Comparison of ENCODE assay signal across 8 cellular contexts in genomic region chr17:32079747-32080146, GRCh38.
DNase-seq lines count a peak whose midpoint lies in the region; TF ChIP-seq lines count a peak whose summit lies in the region.
"Not testable (repeated sequence)": the region's sequence is repeated elsewhere in the genome, so short reads cannot be mapped to it uniquely, and the experiment has no call there.

No MANE protein-coding gene starts in this region.

- H3K36me3 ChIP-seq in thyroid gland, result not testable (repeated sequence)

- not testable (repeated sequence) for TF ChIP-seq POLR2A in thyroid gland (IDR thresholded peaks at IDR 0.05)

- H3K27me3 Mint-ChIP-seq in T-helper 1 cell treated with Interleukin-12 subunit alpha and Interleukin-12 subunit beta and Interleukin-4 antibody, amounts not matched to agents 30 μg/mL and 1 μg/mL, for 36 hours (ENCODE audit: low read depth), result not testable (repeated sequence)

- peak; percentile 26 for DNase-seq in GM03348 (ENCODE audit: low spot score)
- peak; percentile 39 for DNase-seq in HCEC 1CT
- peak; percentile 84 for DNase-seq in MV-4-11 (lab: John Stamatoyannopoulos, UW)
- DNase-seq in activated effector memory CD4-positive, alpha-beta T cell treated with anti-CD3 and anti-CD28 coated beads, Interleukin-2, amount 50 U/mL, for 16 hours, result peak; percentile 86
- peak; percentile 60 for DNase-seq in fibroblast of the aortic adventitia (ENCODE audit: low read depth)
- peak; percentile 5 for DNase-seq in pons (ENCODE audit: low spot score)
- DNase-seq in thyroid gland, result peak; percentile 29 to 41

- peak overlapping the region; percentile 72 for H3K4me3 Mint-ChIP-seq in T-helper 1 cell treated with Interleukin-12 subunit alpha and Interleukin-12 subunit beta and Interleukin-4 antibody, amounts not matched to agents 30 μg/mL and 1 μg/mL, for 36 hours

- H3K36me3 Mint-ChIP-seq in T-helper 1 cell treated with Interleukin-12 subunit alpha and Interleukin-12 subunit beta and Interleukin-4 antibody, amounts not matched to agents 30 μg/mL and 1 μg/mL, for 36 hours (ENCODE audit: low read depth), result not testable (repeated sequence)

- not testable (repeated sequence) for TF ChIP-seq CTCF in fibroblast of the aortic adventitia (IDR thresholded peaks at IDR 0.05; ENCODE audit: insufficient read depth, low read length); thyroid gland (IDR thresholded peaks at IDR 0.05)

- not testable (repeated sequence) for H3K4me1 ChIP-seq in thyroid gland

- not testable (repeated sequence) for H3K4me3 ChIP-seq in fibroblast of the aortic adventitia (ENCODE audit: low read depth, low read length); thyroid gland (replicated peaks in 1 of 3)

- intact Hi-C loops in thyroid gland (cut with DNase I), result not testable (repeated sequence)

- not testable (repeated sequence) for H3K9me3 ChIP-seq in thyroid gland

- H3K27me3 ChIP-seq in thyroid gland, result not testable (repeated sequence)

- H3K4me1 Mint-ChIP-seq in T-helper 1 cell treated with Interleukin-12 subunit alpha and Interleukin-12 subunit beta and Interleukin-4 antibody, amounts not matched to agents 30 μg/mL and 1 μg/mL, for 36 hours (ENCODE audit: low read depth), result not testable (repeated sequence)

- H3K27ac ChIP-seq in thyroid gland, result not testable (repeated sequence)

- not testable (repeated sequence) for H3K9me3 Mint-ChIP-seq in T-helper 1 cell treated with Interleukin-12 subunit alpha and Interleukin-12 subunit beta and Interleukin-4 antibody, amounts not matched to agents 30 μg/mL and 1 μg/mL, for 36 hours

- H3K27ac Mint-ChIP-seq in T-helper 1 cell treated with Interleukin-12 subunit alpha and Interleukin-12 subunit beta and Interleukin-4 antibody, amounts not matched to agents 30 μg/mL and 1 μg/mL, for 36 hours, result peak overlapping the region; percentile 91

- 0 to 4% methylated on average over 9 to 10 of the region's 11 CpGs for WGBS in thyroid gland, 2 donors

Comparison
In these comparisons a context has a peak if more than half of its experiments do, and no peak if none do; other contexts are left out.
1. DNase-seq: peak in every context shown above with its lines; median percentile 86 in activated effector memory CD4-positive, alpha-beta T cell treated with anti-CD3 and anti-CD28 coated beads, Interleukin-2, amount 50 U/mL, for 16 hours; 84 in MV-4-11; 60 in fibroblast of the aortic adventitia; 39 in HCEC 1CT; 35 in thyroid gland; 26 in GM03348; 5 in pons.